ENCODE assay signal across 25 cellular contexts in genomic region chr10:71225291-71226058, GRCh38. TPM values are rescaled to one million over a fixed set of nuclear protein-coding genes. Genes with fewer than 3 reads are reported as not detected.
DNase-seq lines count a peak whose midpoint lies in the region; ATAC-seq lines count a peak whose summit lies in the region.
"Had no signal": no experiment of that assay in that cellular context is flagged by ENCODE, and none has a peak within 500 bp of the region (broad histone marks: within the 10 kb centered on the region; RNA-seq: fewer than 3 reads in every experiment).

No MANE protein-coding gene starts in this region.

- no peaks in the 10 kb centered on the region for H3K9me3 ChIP-seq in naive thymus-derived CD4-positive, alpha-beta T cell (ENCODE audit: control insufficient read depth in 2 of 3, low read length in 3 of 3)
- H3K9me3 ChIP-seq: lower lobe of right lung, upper lobe of left lung had no signal

- H3K9me3 Mint-ChIP-seq in naive thymus-derived CD4-positive, alpha-beta T cell, result peaks cover 0 to 2% (median 0%) of the 10 kb centered on the region in 11 donors
- H3K9me3 Mint-ChIP-seq in T-cell, result no peaks in the 10 kb centered on the region
- H3K9me3 Mint-ChIP-seq in activated T-cell treated with anti-CD3 and anti-CD28 coated beads, Interleukin-2, amount 50 U/mL, for 4 hours, result no peaks in the 10 kb centered on the region
- H3K9me3 Mint-ChIP-seq: activated naive CD4-positive, alpha-beta T cell treated with anti-CD3 and anti-CD28 coated beads, Interleukin-2, amount 50 U/mL, for 24 hours; CD4-positive, CD25-positive, alpha-beta regulatory T cell; immature natural killer cell; natural killer cell had no signal

- POLR2A ChIA-PET in naive thymus-derived CD4-positive, alpha-beta T cell (lab: Charles Lee), result no interaction called here
- POLR2A ChIA-PET in T-cell (lab: Charles Lee), result no interaction called here

- H3K27ac Mint-ChIP-seq in naive thymus-derived CD4-positive, alpha-beta T cell, result no peak overlapping the region
- no peak overlapping the region for H3K27ac Mint-ChIP-seq in T-cell
- H3K27ac Mint-ChIP-seq: activated CD8-positive, alpha-beta T cell treated with anti-CD3 and anti-CD28 coated beads, Interleukin-2, amount 10 ng/mL, durations not matched to agents 7 days and 5 days; activated naive CD4-positive, alpha-beta T cell treated with anti-CD3 and anti-CD28 coated beads, Interleukin-2, amount 50 U/mL, for 24 hours; CD4-positive, CD25-positive, alpha-beta regulatory T cell; immature natural killer cell; natural killer cell had no signal

- H3K27ac ChIP-seq in naive thymus-derived CD4-positive, alpha-beta T cell (ENCODE audit: low read depth, low read length), result no peak overlapping the region
- H3K27ac ChIP-seq: brain microvascular endothelial cell, GM23248, lower lobe of right lung, upper lobe of left lung, VCaP had no signal

- no peaks in the 10 kb centered on the region for H3K4me1 ChIP-seq in naive thymus-derived CD4-positive, alpha-beta T cell (ENCODE audit: control insufficient read depth in 2 of 2, insufficient read depth in 2 of 2, low read length in 2 of 2)

- no peaks in the 10 kb centered on the region for H3K27me3 ChIP-seq in naive thymus-derived CD4-positive, alpha-beta T cell (ENCODE audit: control insufficient read depth in 2 of 2, insufficient read depth in 2 of 2, low read length in 2 of 2)
- H3K27me3 ChIP-seq: brain microvascular endothelial cell, upper lobe of left lung had no signal

- peaks cover 0 to 11% (median 4%) of the 10 kb centered on the region in 5 donors for H3K27me3 Mint-ChIP-seq in naive thymus-derived CD4-positive, alpha-beta T cell
- H3K27me3 Mint-ChIP-seq in T-cell, result peaks cover 4 to 18% of the 10 kb centered on the region in 2 donors
- peaks cover 4% of the 10 kb centered on the region for H3K27me3 Mint-ChIP-seq in activated T-cell treated with anti-CD3 and anti-CD28 coated beads, Interleukin-2, amount 50 U/mL, for 4 hours (ENCODE audit: low read depth)
- H3K27me3 Mint-ChIP-seq: CD4-positive, CD25-positive, alpha-beta regulatory T cell had no signal

- H3K4me3 ChIP-seq in naive thymus-derived CD4-positive, alpha-beta T cell (ENCODE audit: low read length), result no peak overlapping the region
- H3K4me3 ChIP-seq: GM23248, lower lobe of right lung, upper lobe of left lung had no signal

- no peaks in the 10 kb centered on the region for H3K36me3 ChIP-seq in naive thymus-derived CD4-positive, alpha-beta T cell (ENCODE audit: control insufficient read depth in 2 of 3, insufficient read depth in 3 of 3, low read length in 3 of 3)
- H3K36me3 ChIP-seq: brain microvascular endothelial cell, lower lobe of right lung, upper lobe of left lung had no signal

- intact Hi-C loops in naive thymus-derived CD4-positive, alpha-beta T cell (cut with micrococcal nuclease), result no loop called here

- CTCF ChIA-PET in naive thymus-derived CD4-positive, alpha-beta T cell (lab: Charles Lee), result no interaction called here
- CTCF ChIA-PET in T-cell (lab: Charles Lee), result interaction anchor here in 1 of 2 donors (0.5 kb wide), 1 partner anchor 771 kb away, joined by 3 read pairs; no protein-coding TSS in a partner anchor

- no peaks in the 10 kb centered on the region for H3K4me1 Mint-ChIP-seq in naive thymus-derived CD4-positive, alpha-beta T cell
- H3K4me1 Mint-ChIP-seq in T-cell, result no peaks in the 10 kb centered on the region
- no peaks in the 10 kb centered on the region for H3K4me1 Mint-ChIP-seq in activated T-cell treated with anti-CD3 and anti-CD28 coated beads, Interleukin-2, amount 50 U/mL, for 4 hours (ENCODE audit: low read depth)
- H3K4me1 Mint-ChIP-seq: activated naive CD4-positive, alpha-beta T cell treated with anti-CD3 and anti-CD28 coated beads, Interleukin-2, amount 50 U/mL, for 24 hours; CD4-positive, CD25-positive, alpha-beta regulatory T cell; immature natural killer cell; natural killer cell had no signal

- no peaks in the 10 kb centered on the region for H3K36me3 Mint-ChIP-seq in naive thymus-derived CD4-positive, alpha-beta T cell
- no peaks in the 10 kb centered on the region for H3K36me3 Mint-ChIP-seq in T-cell
- no peaks in the 10 kb centered on the region for H3K36me3 Mint-ChIP-seq in activated T-cell treated with anti-CD3 and anti-CD28 coated beads, Interleukin-2, amount 50 U/mL, for 4 hours (ENCODE audit: insufficient read depth)
- H3K36me3 Mint-ChIP-seq: activated naive CD4-positive, alpha-beta T cell treated with anti-CD3 and anti-CD28 coated beads, Interleukin-2, amount 50 U/mL, for 24 hours; CD4-positive, CD25-positive, alpha-beta regulatory T cell; immature natural killer cell; natural killer cell had no signal

- peak; percentile 78 for DNase-seq in Ammon's horn (ENCODE audit: low spot score)
- DNase-seq in NCI-H446 (lab: John Stamatoyannopoulos, UW), result peak; percentile 68 to 78
- DNase-seq in globus pallidus (ENCODE audit: low spot score), result peak; percentile 80
- DNase-seq in pons (ENCODE audit: low spot score), result peak; percentile 65
- no peak for DNase-seq in naive thymus-derived CD4-positive, alpha-beta T cell
- no peak for DNase-seq in NCI-H2227 treated with DMSO at 0.1 percent for 48 hours (lab: John Stamatoyannopoulos, UW)
- DNase-seq in T-cell, result no peak
- DNase-seq in activated T-cell treated with anti-CD3 and anti-CD28 coated beads, Interleukin-2, amount 50 U/mL, for 4 hours, result no peak
- DNase-seq: ACHN; activated CD8-positive, alpha-beta T cell treated with anti-CD3 and anti-CD28 coated beads, Interleukin-2, amount 10 ng/mL, durations not matched to agents 7 days and 5 days; activated T-cell treated with anti-CD3 and anti-CD28 coated beads, Interleukin-2, amount 50 U/mL, for 48 hours; brain microvascular endothelial cell; CD4-positive, CD25-positive, alpha-beta regulatory T cell; DND-41; GM23248; immature natural killer cell; lower lobe of right lung; natural killer cell; NCI-H1436; stimulated activated CD4-positive, alpha-beta T cell treated with anti-CD3 and anti-CD28 coated beads, Interleukin-15, amount 100 ng/mL, for 24 hours; stimulated activated naive CD4-positive, alpha-beta T cell; T-helper 1 cell; upper lobe of left lung had no signal

- H3K4me3 Mint-ChIP-seq in naive thymus-derived CD4-positive, alpha-beta T cell, result no peak overlapping the region
- H3K4me3 Mint-ChIP-seq in T-cell, result no peak overlapping the region
- no peak overlapping the region for H3K4me3 Mint-ChIP-seq in activated T-cell treated with anti-CD3 and anti-CD28 coated beads, Interleukin-2, amount 50 U/mL, for 4 hours
- H3K4me3 Mint-ChIP-seq: activated CD8-positive, alpha-beta T cell treated with anti-CD3 and anti-CD28 coated beads, Interleukin-2, amount 10 ng/mL, durations not matched to agents 7 days and 5 days; activated naive CD4-positive, alpha-beta T cell treated with anti-CD3 and anti-CD28 coated beads, Interleukin-2, amount 50 U/mL, for 24 hours; CD4-positive, CD25-positive, alpha-beta regulatory T cell; immature natural killer cell; natural killer cell had no signal

- no peak for ATAC-seq in naive thymus-derived CD4-positive, alpha-beta T cell
- no peak for ATAC-seq in T-cell (replicated peaks in 1 of 4)
- ATAC-seq in activated T-cell treated with anti-CD3 and anti-CD28 coated beads, Interleukin-2, amount 50 U/mL, for 4 hours, result no peak
- ATAC-seq: activated CD8-positive, alpha-beta T cell treated with anti-CD3 and anti-CD28 coated beads, Interleukin-2, amount 10 ng/mL, durations not matched to agents 7 days and 5 days; lower lobe of right lung; natural killer cell had no signal

RNA-seq across cellular contexts. Expression of gene UNC5B, which starts 13.1 kb away (rescaled TPM):
- under 1 TPM in 2 of 5 experiments, not detected in 3; 0.08 TPM for total RNA-seq in naive thymus-derived CD4-positive, alpha-beta T cell
- not detected for polyA plus RNA-seq in naive thymus-derived CD4-positive, alpha-beta T cell
- under 1 TPM in 4 of 5 donors, not detected in 1; 0.08 to 0.19 (median 0.12) TPM for total RNA-seq in T-cell
- under 1 TPM; 0.26 to 0.43 (median 0.35) TPM for total RNA-seq in activated T-cell treated with anti-CD3 and anti-CD28 coated beads, Interleukin-2, amount 50 U/mL, for 4 hours
- polyA plus RNA-seq: CD4-positive, CD25-positive, alpha-beta regulatory T cell had no signal

Comparison
In these comparisons a context has a peak if more than half of its experiments do, and no peak if none do; other contexts are left out.
1. DNase-seq: peak in Ammon's horn (single experiment), NCI-H446 (2 of 2), globus pallidus (single experiment) and pons (single experiment); none in naive thymus-derived CD4-positive, alpha-beta T cell (0 of 9), NCI-H2227 treated with DMSO at 0.1 percent for 48 hours (single experiment), T-cell (0 of 34) and activated T-cell treated with anti-CD3 and anti-CD28 coated beads, Interleukin-2, amount 50 U/mL, for 4 hours (single experiment).